In genomic region chr5:122774519-122774860, GRCh38 we compare ENCODE assay signal across 8 cellular contexts. TPM values are rescaled to one million over a fixed set of nuclear protein-coding genes. Genes with fewer than 3 reads are reported as not detected.
DNase-seq lines count a peak whose midpoint lies in the region; ATAC-seq, FAIRE-seq and TF ChIP-seq lines count a peak whose summit lies in the region.

No MANE protein-coding gene starts in this region.

- peak overlapping the region; percentile 3 to 96 (median 96) for H3K27ac Mint-ChIP-seq in CD4-positive, CD25-positive, alpha-beta regulatory T cell
- peak overlapping the region; percentile 88 for H3K27ac Mint-ChIP-seq in chondrocyte (ENCODE audit: unreplicated experiment)

- H3K9ac ChIP-seq in HUES48 (ENCODE audit: low read depth, low read length) (peak overlapping the region; percentile 51; the same call in 1 of the 2 replicates), mucosa of stomach (ENCODE audit: low read length) (peak overlapping the region; percentile 47)

- H3K4me1 ChIP-seq in CD4-positive, CD25-positive, alpha-beta regulatory T cell (ENCODE audit: control insufficient read depth, insufficient read depth, low read length, poor library complexity, severe bottlenecking) = peaks cover 30% of the 10 kb centered on the region
- H3K4me1 ChIP-seq in HUES48 (ENCODE audit: control insufficient read depth, insufficient read depth, low read length) (peaks cover 16% of the 10 kb centered on the region), mucosa of stomach (ENCODE audit: control insufficient read depth, insufficient read depth, low read length) (peaks cover 8% of the 10 kb centered on the region)

- peaks cover 27 to 48% (median 34%) of the 10 kb centered on the region in 4 donors for H3K4me1 Mint-ChIP-seq in CD4-positive, CD25-positive, alpha-beta regulatory T cell
- H3K4me1 Mint-ChIP-seq in chondrocyte (ENCODE audit: low read depth) = peaks cover 41% of the 10 kb centered on the region

- peaks cover 8% of the 10 kb centered on the region for H3K36me3 Mint-ChIP-seq in CD4-positive, CD25-positive, alpha-beta regulatory T cell
- no peaks in the 10 kb centered on the region for H3K36me3 Mint-ChIP-seq in chondrocyte (ENCODE audit: low read depth)

- no peak for FAIRE-seq in H54 (lab: Jason Lieb, UNC)
- FAIRE-seq in urothelium cell line (lab: Jason Lieb, UNC) = no peak

- H3K27me3 Mint-ChIP-seq in CD4-positive, CD25-positive, alpha-beta regulatory T cell = peaks cover 27% of the 10 kb centered on the region
- H3K27me3 Mint-ChIP-seq in chondrocyte (ENCODE audit: low read depth) = no peaks in the 10 kb centered on the region

- peak overlapping the region; percentile 92 to 97 (median 95) for H3K4me3 Mint-ChIP-seq in CD4-positive, CD25-positive, alpha-beta regulatory T cell
- peak overlapping the region; percentile 94 for H3K4me3 Mint-ChIP-seq in chondrocyte (ENCODE audit: unreplicated experiment)

- H3K27ac ChIP-seq in CD4-positive, CD25-positive, alpha-beta regulatory T cell (ENCODE audit: insufficient read depth, low read length, poor library complexity, severe bottlenecking) = peak overlapping the region; percentile 81
- no peak overlapping the region for H3K27ac ChIP-seq in HUES48 (ENCODE audit: low read depth, low read length)

- peak; percentile 9 to 10 for ATAC-seq in CD4-positive, CD25-positive, alpha-beta regulatory T cell (ENCODE audit: low read depth in 2 of 2)
- peak; percentile 26 for ATAC-seq in GM21423 (IDR thresholded peaks at IDR 0.05; ENCODE audit: unreplicated experiment)

- no peak for DNase-seq in CD4-positive, CD25-positive, alpha-beta regulatory T cell
- DNase-seq in chondrocyte (ENCODE audit: low spot score) (no peak), H54 (ENCODE audit: insufficient read length, low spot score) (no peak), urothelium cell line (ENCODE audit: low spot score) (no peak), NCI-H2081 (lab: John Stamatoyannopoulos, UW) (no peak)

- H3K4me3 ChIP-seq in CD4-positive, CD25-positive, alpha-beta regulatory T cell (ENCODE audit: low read depth, low read length) = peak overlapping the region; percentile 64
- H3K4me3 ChIP-seq in HUES48 (ENCODE audit: low read depth, low read length) = peak overlapping the region; percentile 97
- H3K4me3 ChIP-seq in mucosa of stomach (ENCODE audit: low read length) = no peak overlapping the region

- peaks cover 0 to 2% (median 0%) of the 10 kb centered on the region in 7 donors for H3K9me3 Mint-ChIP-seq in CD4-positive, CD25-positive, alpha-beta regulatory T cell
- no peaks in the 10 kb centered on the region for H3K9me3 Mint-ChIP-seq in chondrocyte (ENCODE audit: low read depth)

- H3K27me3 ChIP-seq in CD4-positive, CD25-positive, alpha-beta regulatory T cell (ENCODE audit: control insufficient read depth, insufficient read depth, low read length) = peaks cover 4% of the 10 kb centered on the region
- H3K27me3 ChIP-seq in HUES48 (ENCODE audit: control insufficient read depth, insufficient read depth, low read length) = no peaks in the 10 kb centered on the region; the same call in 1 of the 2 replicates
- no peaks in the 10 kb centered on the region for H3K27me3 ChIP-seq in mucosa of stomach (ENCODE audit: control insufficient read depth, insufficient read depth, low read length)

- no peaks in the 10 kb centered on the region for H3K9me3 ChIP-seq in CD4-positive, CD25-positive, alpha-beta regulatory T cell (ENCODE audit: control insufficient read depth in 2 of 2, low read length in 2 of 2)
- H3K9me3 ChIP-seq in HUES48 (ENCODE audit: control insufficient read depth, insufficient read depth, low read length) (no peaks in the 10 kb centered on the region), mucosa of stomach (ENCODE audit: control insufficient read depth, low read length) (no peaks in the 10 kb centered on the region)

- no peak for TF ChIP-seq CTCF in chondrocyte (IDR thresholded peaks at IDR 0.05)

- no peaks in the 10 kb centered on the region for H3K36me3 ChIP-seq in CD4-positive, CD25-positive, alpha-beta regulatory T cell (ENCODE audit: control insufficient read depth, insufficient read depth, low read length)
- H3K36me3 ChIP-seq in HUES48 (ENCODE audit: control insufficient read depth, insufficient read depth, low read length) (no peaks in the 10 kb centered on the region), mucosa of stomach (ENCODE audit: control insufficient read depth, insufficient read depth, low read length) (no peaks in the 10 kb centered on the region)

- TF ChIP-seq POLR2A in H54 (IDR thresholded peaks at IDR 0.05; ENCODE audit: low read depth, low read length) = no peak

RNA-seq across cellular contexts. Expression of gene SNX2, which starts 0.4 kb away (rescaled TPM):
- total RNA-seq in CD4-positive, CD25-positive, alpha-beta regulatory T cell = 65.3 TPM
- polyA plus RNA-seq in CD4-positive, CD25-positive, alpha-beta regulatory T cell = 100 to 1,000 TPM in 3 of 4 donors, 10 to 100 TPM in 1; 95.3 to 124 (median 111) TPM
- 49.1 to 53.8 TPM (median 51.0 TPM) in 3 replicates for total RNA-seq in chondrocyte
